Comparison of ENCODE assay signal across 9 cellular contexts in genomic region chr13:110388141-110388943, GRCh38.
DNase-seq lines count a peak whose midpoint lies in the region; ATAC-seq and TF ChIP-seq lines count a peak whose summit lies in the region.
"Had no signal": no experiment of that assay in that cellular context is flagged by ENCODE, and none has a peak within 500 bp of the region (broad histone marks: within the 10 kb centered on the region; RNA-seq: fewer than 3 reads in every experiment).

No MANE protein-coding gene starts in this region.

- TF ChIP-seq EP300 in gastroesophageal sphincter (IDR thresholded peaks at IDR 0.05) = peak; percentile 41

- H3K4me3 ChIP-seq in gastroesophageal sphincter (peak overlapping the region in 1 of 2 donors; percentile 36), rectal smooth muscle tissue (ENCODE audit: low read length) (peak overlapping the region; percentile 38)

- H3K9me3 ChIP-seq in gastroesophageal sphincter = no peaks in the 10 kb centered on the region

- CTCF ChIA-PET in RWPE1 (lab: Yijun Ruan, JAX) = interaction anchor here (0.6 to 0.9 kb wide), 2 partner anchors 19 to 34 kb away, joined by 3 to 5 read pairs; no protein-coding TSS in a partner anchor

- H3K27ac Mint-ChIP-seq in activated naive CD4-positive, alpha-beta T cell treated with anti-CD3 and anti-CD28 coated beads, Interleukin-2, amount 50 U/mL, for 72 hours = no peak overlapping the region

- H3K27me3 ChIP-seq in gastroesophageal sphincter = no peaks in the 10 kb centered on the region
- no peaks in the 10 kb centered on the region for H3K27me3 ChIP-seq in rectal smooth muscle tissue (ENCODE audit: control insufficient read depth, insufficient read depth, low read length)

- H3K36me3 ChIP-seq in gastroesophageal sphincter = no peaks in the 10 kb centered on the region
- no peaks in the 10 kb centered on the region for H3K36me3 ChIP-seq in rectal smooth muscle tissue (ENCODE audit: control insufficient read depth, insufficient read depth, low read length)

- peaks cover 6 to 11% of the 10 kb centered on the region in 2 donors for H3K36me3 Mint-ChIP-seq in activated naive CD4-positive, alpha-beta T cell treated with anti-CD3 and anti-CD28 coated beads, Interleukin-2, amount 50 U/mL, for 72 hours

- WGBS in gastroesophageal sphincter (ENCODE audit: low coverage in 1 of 2), 2 donors = 20 to 28% methylated on average over 9 to 12 of the region's 18 CpGs

- TF ChIP-seq POLR2A in gastroesophageal sphincter (IDR thresholded peaks at IDR 0.05) = peak; percentile 50 to 53

- H3K9me3 Mint-ChIP-seq in activated naive CD4-positive, alpha-beta T cell treated with anti-CD3 and anti-CD28 coated beads, Interleukin-2, amount 50 U/mL, for 72 hours = peaks cover 0 to 4% of the 10 kb centered on the region in 2 donors

- H3K27ac ChIP-seq in RWPE1 = peak overlapping the region; percentile 64
- H3K27ac ChIP-seq in gastroesophageal sphincter = peak overlapping the region; percentile 90 to 98 (median 93)
- peak overlapping the region; percentile 96 for H3K27ac ChIP-seq in rectal smooth muscle tissue (ENCODE audit: low read depth, low read length)
- H3K27ac ChIP-seq: KMS-11 had no signal

- DNase-seq in ELF-1 (ENCODE audit: low read depth, low spot score) = peak; percentile 86
- DNase-seq in RWPE1 (ENCODE audit: low spot score) = no peak
- DNase-seq in occipital lobe (lab: John Stamatoyannopoulos, UW) = no peak
- no peak for DNase-seq in activated naive CD4-positive, alpha-beta T cell treated with anti-CD3 and anti-CD28 coated beads, Interleukin-2, amount 50 U/mL, for 72 hours (ENCODE audit: low spot score in 2 of 2)
- DNase-seq in NCI-H1436 (lab: John Stamatoyannopoulos, UW) = no peak

- peak; percentile 81 for ATAC-seq in gastroesophageal sphincter
- no peak for ATAC-seq in activated naive CD4-positive, alpha-beta T cell treated with anti-CD3 and anti-CD28 coated beads, Interleukin-2, amount 50 U/mL, for 72 hours
- no peak for ATAC-seq in HG03520 (IDR thresholded peaks at IDR 0.05; ENCODE audit: unreplicated experiment)

- H3K9ac ChIP-seq in rectal smooth muscle tissue (ENCODE audit: low read length) = no peak overlapping the region
- H3K9ac ChIP-seq: KMS-11 had no signal

- POLR2A ChIA-PET in RWPE1 (lab: Yijun Ruan, JAX; ENCODE audit: low non-redundant PET) = no interaction called here

- TF ChIP-seq CTCF in RWPE1 (conservative IDR thresholded peaks at IDR 0.05; ENCODE audit: low read depth) = no peak
- TF ChIP-seq CTCF in gastroesophageal sphincter (IDR thresholded peaks at IDR 0.05) = no peak

- H3K4me1 ChIP-seq in gastroesophageal sphincter (peaks cover 11 to 87% (median 14%) of the 10 kb centered on the region in 3 donors), rectal smooth muscle tissue (ENCODE audit: control insufficient read depth, insufficient read depth, low read length) (peaks cover 37% of the 10 kb centered on the region)
